Comparison of ENCODE assay signal across 15 cellular contexts in the genomic region with DNA sequence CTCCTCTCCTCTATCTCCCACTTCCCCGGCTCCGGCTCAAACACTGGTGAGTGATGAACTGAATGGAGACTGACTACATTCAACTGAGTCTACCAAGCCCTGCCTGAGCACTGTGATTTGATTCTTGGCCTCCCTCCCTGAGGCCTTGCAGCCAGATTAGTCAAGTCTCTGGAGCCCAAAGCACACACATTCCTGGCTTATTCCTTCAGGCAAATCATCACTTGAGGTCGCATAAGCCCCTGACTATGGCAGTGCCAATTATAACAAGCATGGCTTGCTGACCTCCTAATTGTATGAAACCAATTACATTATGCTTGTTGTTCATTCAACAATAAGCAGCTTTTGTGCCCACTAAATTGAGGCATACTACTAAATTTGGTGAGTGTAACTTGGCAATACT. TPM values are rescaled to one million over a fixed set of nuclear protein-coding genes. Genes with fewer than 3 reads are reported as not detected.
A peak's percentile ranks its signal among the peaks of the same experiment; 100 is the strongest.
DNase-seq lines count a peak whose midpoint lies in the region; ATAC-seq, FAIRE-seq and TF ChIP-seq lines count a peak whose summit lies in the region.
"Had no signal": no experiment of that assay in that cellular context is flagged by ENCODE, and none has a peak within 500 bp of the region (broad histone marks: within the 10 kb centered on the region; RNA-seq: fewer than 3 reads in every experiment).

No MANE protein-coding gene starts in this region.

- H3K27me3 Mint-ChIP-seq in activated CD4-positive, alpha-beta T cell treated with anti-CD3 and anti-CD28 coated beads, Interleukin-2, amount 10 ng/mL, durations not matched to agents 24 days and 14 days, result peaks cover 2% of the 10 kb centered on the region

- FAIRE-seq in A549 (lab: Jason Lieb, UNC) (no peak), HTR-8/SVneo (lab: Jason Lieb, UNC) (peak; percentile 84), bronchial epithelial cell (lab: Jason Lieb, UNC) (no peak), keratinocyte (lab: Jason Lieb, UNC) (peak; percentile 86)

- CTCF ChIA-PET in A549 (lab: Yijun Ruan, JAX), result interaction anchor here (0.7 kb wide), 1 partner anchor 12 kb away, joined by 3 read pairs; no protein-coding TSS in a partner anchor

- TF ChIP-seq RAD21 in A549 (conservative IDR thresholded peaks at IDR 0.05 in 1 of 2, IDR thresholded peaks at IDR 0.05 in 1 of 2), result no peak

- no peak for TF ChIP-seq EP300 in A549 (IDR thresholded peaks at IDR 0.05)

- H3K9me3 ChIP-seq in A549 (no peaks in the 10 kb centered on the region), keratinocyte (ENCODE audit: control insufficient read depth, low read depth, low read length) (no peaks in the 10 kb centered on the region)
- H3K9me3 ChIP-seq: upper lobe of left lung had no signal

- H4K20me1 ChIP-seq in keratinocyte (ENCODE audit: control insufficient read depth, extremely low read depth, insufficient read depth, low read length), result no peaks in the 10 kb centered on the region

- no peaks in the 10 kb centered on the region for H3K27me3 ChIP-seq in bronchial epithelial cell (ENCODE audit: control insufficient read depth, insufficient read depth, low read length)
- H3K27me3 ChIP-seq in keratinocyte (ENCODE audit: control insufficient read depth, extremely low read depth, insufficient read depth, low read length), result no peaks in the 10 kb centered on the region
- H3K27me3 ChIP-seq: cardiac muscle cell, upper lobe of left lung had no signal

- H3K9me1 ChIP-seq in keratinocyte (ENCODE audit: control insufficient read depth, extremely low read depth, insufficient read depth, low read length), result no peaks in the 10 kb centered on the region

- H3K36me3 ChIP-seq in bronchial epithelial cell (ENCODE audit: control insufficient read depth, insufficient read depth, low read length) (no peaks in the 10 kb centered on the region), keratinocyte (ENCODE audit: control insufficient read depth in 2 of 2, extremely low read depth in 1 of 2, insufficient read depth in 2 of 2, low read length in 2 of 2) (peaks cover 0 to 9% of the 10 kb centered on the region in 2 experiments)
- H3K36me3 ChIP-seq: cardiac muscle cell, upper lobe of left lung had no signal

- dilution Hi-C loops in keratinocyte (cut with MboI; ENCODE audit: extremely low pct_ligation_motif_present, low sequenced_read_pairs), result no loop called here

- H3K27ac ChIP-seq in A549 (peak overlapping the region; percentile 51 to 68; a peak in 5 of 6 replicates), keratinocyte (ENCODE audit: control insufficient read depth, insufficient read depth, low read length) (peak overlapping the region; percentile 64)
- H3K27ac ChIP-seq: cardiac muscle cell had no signal

- no peaks in the 10 kb centered on the region for H3K4me1 Mint-ChIP-seq in activated CD4-positive, alpha-beta T cell treated with anti-CD3 and anti-CD28 coated beads, Interleukin-2, amount 10 ng/mL, durations not matched to agents 24 days and 14 days

- peaks cover 13% of the 10 kb centered on the region for H3K79me2 ChIP-seq in keratinocyte (ENCODE audit: control insufficient read depth, insufficient read depth, low read length)

- H3K4me3 Mint-ChIP-seq in activated CD4-positive, alpha-beta T cell treated with anti-CD3 and anti-CD28 coated beads, Interleukin-2, amount 10 ng/mL, durations not matched to agents 24 days and 14 days, result no peak overlapping the region

- no peak overlapping the region for H3K4me3 ChIP-seq in A549
- no peak overlapping the region for H3K4me3 ChIP-seq in bronchial epithelial cell (ENCODE audit: low read depth, low read length)
- H3K4me3 ChIP-seq in keratinocyte (ENCODE audit: control insufficient read depth in 2 of 3, extremely low read depth in 1 of 3, insufficient read depth in 2 of 3, low read depth in 1 of 3, low read length in 3 of 3), result no peak overlapping the region
- H3K4me3 ChIP-seq: cardiac muscle cell, upper lobe of left lung had no signal

- H3K9me3 Mint-ChIP-seq in activated CD4-positive, alpha-beta T cell treated with anti-CD3 and anti-CD28 coated beads, Interleukin-2, amount 10 ng/mL, durations not matched to agents 24 days and 14 days, result no peaks in the 10 kb centered on the region

- POLR2A ChIA-PET in A549 (lab: Yijun Ruan, JAX), result no interaction called here

- no peak for TF ChIP-seq CTCF in A549 (IDR thresholded peaks at IDR 0.05)
- TF ChIP-seq CTCF in bronchial epithelial cell (IDR thresholded peaks at IDR 0.05; ENCODE audit: insufficient read depth, low read length, severe bottlenecking), result no peak
- TF ChIP-seq CTCF in keratinocyte (optimal IDR thresholded peaks at IDR 0.05 in 1 of 3, IDR thresholded peaks at IDR 0.05 in 1 of 3, conservative IDR thresholded peaks at IDR 0.05 in 1 of 3; ENCODE audit: extremely low read depth in 1 of 3, insufficient read depth in 2 of 3, low read length in 3 of 3), result no peak

- H3K4me2 ChIP-seq in A549 (no peak overlapping the region), keratinocyte (ENCODE audit: control insufficient read depth, extremely low read depth, insufficient read depth, low read depth, low read length) (peak overlapping the region; percentile 34)

- DNase-seq in A549 (ENCODE audit: low read depth in 1 of 2, low spot score in 1 of 2) (no peak), HTR-8/SVneo (ENCODE audit: insufficient read length, low spot score) (no peak), bronchial epithelial cell (ENCODE audit: low read depth) (peak; percentile 21), keratinocyte (ENCODE audit: low read depth, low spot score) (peak; percentile 26), cerebellar nuclear complex (lab: John Stamatoyannopoulos, UW) (no peak), ACHN (no peak)
- no peak for DNase-seq in activated CD4-positive, alpha-beta T cell treated with anti-CD3 and anti-CD28 coated beads, Interleukin-2, amount 10 ng/mL, durations not matched to agents 24 days and 14 days
- DNase-seq: activated CD4-positive, alpha-beta T cell treated with anti-CD3 and anti-CD28 coated beads, Interleukin-2, amount 50 U/mL, for 48 hours; NCI-H2171 treated with DMSO at 0.1 percent for 48 hours; occipital lobe; stimulated activated CD4-positive, alpha-beta T cell treated with anti-CD3 and anti-CD28 coated beads, Interleukin-12 subunit alpha, Interleukin-12 subunit beta, amount 100 ng/mL, for 4 hours; T-helper 2 cell; upper lobe of left lung had no signal

- no peak for ATAC-seq in A549
- ATAC-seq in HG03460 (IDR thresholded peaks at IDR 0.05; ENCODE audit: unreplicated experiment), result no peak

- in situ Hi-C loops in ACHN (cut with HindIII; ENCODE audit: low pct_ligation_motif_present, low pct_unique_long_range_greater_than_20kb, low sequenced_read_pairs), result no loop called here

- no peaks in the 10 kb centered on the region for H3K36me3 Mint-ChIP-seq in activated CD4-positive, alpha-beta T cell treated with anti-CD3 and anti-CD28 coated beads, Interleukin-2, amount 10 ng/mL, durations not matched to agents 24 days and 14 days (ENCODE audit: low read depth)

- H3K4me1 ChIP-seq in A549, result peaks cover 49% of the 10 kb centered on the region
- peaks cover 56% of the 10 kb centered on the region for H3K4me1 ChIP-seq in keratinocyte (ENCODE audit: control insufficient read depth, extremely low read depth, insufficient read depth, low read length)

- H2AFZ ChIP-seq in keratinocyte (ENCODE audit: control insufficient read depth, low read length), result peak overlapping the region; percentile 50

- no peak overlapping the region for H3K27ac Mint-ChIP-seq in activated CD4-positive, alpha-beta T cell treated with anti-CD3 and anti-CD28 coated beads, Interleukin-2, amount 10 ng/mL, durations not matched to agents 24 days and 14 days

- H3K9ac ChIP-seq in keratinocyte (ENCODE audit: control insufficient read depth, extremely low read depth, insufficient read depth, low read length), result peak overlapping the region; percentile 26

- TF ChIP-seq POLR2A in A549 (IDR thresholded peaks at IDR 0.05; ENCODE audit: low read length), result no peak

- intact Hi-C loops in activated CD4-positive, alpha-beta T cell treated with anti-CD3 and anti-CD28 coated beads, Interleukin-2, amount 10 ng/mL, durations not matched to agents 24 days and 14 days (cut with micrococcal nuclease), result no loop called here

- WGBS in A549 (ENCODE audit: missing lambda C conversion rate), result 83% methylated on average over 3 of the region's 3 CpGs

TF ChIP-seq in A549, 52 proteins besides CTCF, POLR2A, EP300 and RAD21:
- TF ChIP-seq MAFK (IDR thresholded peaks at IDR 0.05; ENCODE audit: partially characterized antibody) (no peak), HEYL (CRISPR knock-in tag; IDR thresholded peaks at IDR 0.05) (no peak), FOXS1 (CRISPR knock-in tag; IDR thresholded peaks at IDR 0.05) (no peak), CHD4 (IDR thresholded peaks at IDR 0.05; ENCODE audit: borderline replicate concordance) (no peak)
- TF ChIP-seq, protein P1, sequence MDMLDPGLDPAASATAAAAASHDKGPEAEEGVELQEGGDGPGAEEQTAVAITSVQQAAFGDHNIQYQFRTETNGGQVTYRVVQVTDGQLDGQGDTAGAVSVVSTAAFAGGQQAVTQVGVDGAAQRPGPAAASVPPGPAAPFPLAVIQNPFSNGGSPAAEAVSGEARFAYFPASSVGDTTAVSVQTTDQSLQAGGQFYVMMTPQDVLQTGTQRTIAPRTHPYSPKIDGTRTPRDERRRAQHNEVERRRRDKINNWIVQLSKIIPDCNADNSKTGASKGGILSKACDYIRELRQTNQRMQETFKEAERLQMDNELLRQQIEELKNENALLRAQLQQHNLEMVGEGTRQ (IDR thresholded peaks at IDR 0.05), result no peak
TF ChIP-seq in A549: peak in this region for 0.

RNA-seq across cellular contexts. Expression of a gene that starts 34.6 kb away (rescaled TPM):
- polyA plus RNA-seq in A549 (2011; rRNA removed) (54.6 and 59.2 TPM in 2 replicates), A549 (2017; fragmentation: RNase III; extraction: RNeasy Plus Mini Kit Qiagen cat#74134 plus additional on column Dnase treatment) (48.5 to 66.6 TPM (median 49.0 TPM) in 3 replicates), keratinocyte (176 to 285 TPM (median 234 TPM) in 3 replicates)
- 43.0 and 48.8 TPM in 2 replicates for polyA plus RNA-seq in A549 (2012; cell fraction: cytosol; rRNA removed)
- polyA plus RNA-seq in A549 (2012; cell fraction: nucleus; rRNA removed), result 73.6 and 112 TPM in 2 replicates
- polyA minus RNA-seq in A549 (2011; rRNA and poly(A)+ RNA removed), result 44.0 and 49.4 TPM in 2 replicates
- total RNA-seq in bronchial epithelial cell, result 113 and 227 TPM in 2 replicates
- polyA plus RNA-seq in keratinocyte (2011; ENCODE audit: low read depth), result 29.3 TPM
- 80.8 and 128 TPM in 2 replicates for polyA plus RNA-seq in keratinocyte (2011; cell fraction: cytosol; rRNA removed)
- polyA plus RNA-seq in keratinocyte (2011; cell fraction: nucleus; rRNA removed), result 212 and 243 TPM in 2 replicates
- polyA plus RNA-seq in keratinocyte (2012; ENCODE audit: low replicate concordance), result 44.9 and 156 TPM in 2 replicates
- polyA minus RNA-seq in keratinocyte, result 159 to 294 TPM (median 228 TPM) in 3 replicates
- polyA minus RNA-seq in keratinocyte (2011; cell fraction: cytosol; rRNA and poly(A)+ RNA removed), result 153 TPM
- polyA minus RNA-seq in keratinocyte (2011; cell fraction: nucleus; rRNA and poly(A)+ RNA removed), result 120 and 192 TPM in 2 replicates
- not detected in 2 replicates for total RNA-seq in activated CD4-positive, alpha-beta T cell treated with anti-CD3 and anti-CD28 coated beads, Interleukin-2, amount 10 ng/mL, durations not matched to agents 24 days and 14 days

Comparison
In these comparisons a context has a peak if more than half of its experiments do, and no peak if none do; other contexts are left out.
1. DNase-seq: peak in bronchial epithelial cell (single experiment) and keratinocyte (single experiment); none in A549 (0 of 2), HTR-8/SVneo (single experiment), cerebellar nuclear complex (0 of 2), ACHN (single experiment) and activated CD4-positive, alpha-beta T cell treated with anti-CD3 and anti-CD28 coated beads, Interleukin-2, amount 10 ng/mL, durations not matched to agents 24 days and 14 days (single experiment).
2. RNA of a gene that starts 34.6 kb away (total RNA-seq): 113 to 227 TPM in bronchial epithelial cell; not detected in activated CD4-positive, alpha-beta T cell treated with anti-CD3 and anti-CD28 coated beads, Interleukin-2, amount 10 ng/mL, durations not matched to agents 24 days and 14 days; every median in the first group is over 100 times any median in the second.